Comparison of ENCODE assay signal across 27 cellular contexts in genomic region chr15:68098465-68098864, GRCh38.
"Had no signal": no experiment of that assay in that cellular context is flagged by ENCODE, and none has a peak within 500 bp of the region (broad histone marks: within the 10 kb centered on the region; RNA-seq: fewer than 3 reads in every experiment).

No MANE protein-coding gene starts in this region.

- H3K4me2 ChIP-seq: PC-9 had no signal

- H2AFZ ChIP-seq: PC-9 had no signal

- FAIRE-seq: TTC549 had no signal

- H3K4me3 Mint-ChIP-seq: activated B cell treated with CpG ODN at 0.5 μM for 24 hours; activated CD4-positive, alpha-beta memory T cell treated with anti-CD3 and anti-CD28 coated beads for 36 hours; activated CD4-positive, alpha-beta T cell treated with anti-CD3 and anti-CD28 coated beads, Interleukin-2, amount 10 ng/mL, durations not matched to agents 7 days and 5 days; activated naive CD4-positive, alpha-beta T cell treated with anti-CD3 and anti-CD28 coated beads for 36 hours; activated naive CD8-positive, alpha-beta T cell treated with anti-CD3 and anti-CD28 coated beads for 36 hours; activated T-helper 17 cell treated with anti-CD3 and anti-CD28 coated beads, Interleukin-2, amount 50 U/mL, for 72 hours; T-cell had no signal

- H3K27me3 Mint-ChIP-seq: activated B cell treated with CpG ODN at 0.5 μM for 24 hours; activated CD4-positive, alpha-beta memory T cell treated with anti-CD3 and anti-CD28 coated beads for 36 hours; activated CD4-positive, alpha-beta T cell treated with anti-CD3 and anti-CD28 coated beads, Interleukin-2, amount 10 ng/mL, durations not matched to agents 7 days and 5 days; activated naive CD8-positive, alpha-beta T cell treated with anti-CD3 and anti-CD28 coated beads for 36 hours; activated T-helper 17 cell treated with anti-CD3 and anti-CD28 coated beads, Interleukin-2, amount 50 U/mL, for 72 hours; T-cell had no signal

- DNase-seq: activated B cell treated with CpG ODN at 0.5 μM for 24 hours; activated CD4-positive, alpha-beta memory T cell treated with anti-CD3 and anti-CD28 coated beads for 36 hours; activated CD4-positive, alpha-beta T cell treated with anti-CD3 and anti-CD28 coated beads, Interleukin-2, amount 10 ng/mL, durations not matched to agents 7 days and 5 days; activated CD8-positive, alpha-beta memory T cell treated with anti-CD3 and anti-CD28 coated beads for 24 hours; activated gamma-delta T cell; activated naive CD4-positive, alpha-beta T cell treated with anti-CD3 and anti-CD28 coated beads for 36 hours; activated naive CD8-positive, alpha-beta T cell treated with anti-CD3 and anti-CD28 coated beads for 36 hours; activated T-cell treated with anti-CD3 and anti-CD28 coated beads, Interleukin-2, amount 50 U/mL, for 48 hours; brain microvascular endothelial cell; NCI-H1092; NCI-H1417; NCI-H1930; NCI-H2107; NCI-H2171 treated with DMSO at 0.1 percent for 48 hours; NCI-H226; NCI-H510A; NCI-H526 treated with DMSO at 0.1 percent for 48 hours; NCI-H82; NK-92 treated with Interleukin-12 subunit alpha and Interleukin-12 subunit beta, amount 100 ng/mL, for 24 hours; PC-9; SIG-M5; T-cell; T-helper 2 cell; T1000 had no signal

- H3K27ac ChIP-seq: brain microvascular endothelial cell, cardiac muscle cell, PC-9 had no signal

- H3K4me3 ChIP-seq: cardiac muscle cell, PC-9 had no signal

- H3K27ac Mint-ChIP-seq: activated B cell treated with CpG ODN at 0.5 μM for 24 hours; activated CD4-positive, alpha-beta memory T cell treated with anti-CD3 and anti-CD28 coated beads for 36 hours; activated CD4-positive, alpha-beta T cell treated with anti-CD3 and anti-CD28 coated beads, Interleukin-2, amount 10 ng/mL, durations not matched to agents 7 days and 5 days; activated naive CD4-positive, alpha-beta T cell treated with anti-CD3 and anti-CD28 coated beads for 36 hours; activated naive CD8-positive, alpha-beta T cell treated with anti-CD3 and anti-CD28 coated beads for 36 hours; activated T-helper 17 cell treated with anti-CD3 and anti-CD28 coated beads, Interleukin-2, amount 50 U/mL, for 72 hours had no signal

- ATAC-seq: activated T-helper 17 cell treated with anti-CD3 and anti-CD28 coated beads, Interleukin-2, amount 50 U/mL, for 72 hours; T-cell had no signal

- H3K27me3 ChIP-seq: brain microvascular endothelial cell, cardiac muscle cell had no signal
